1 cellular context compared by ENCODE assay signal in the genomic region with DNA sequence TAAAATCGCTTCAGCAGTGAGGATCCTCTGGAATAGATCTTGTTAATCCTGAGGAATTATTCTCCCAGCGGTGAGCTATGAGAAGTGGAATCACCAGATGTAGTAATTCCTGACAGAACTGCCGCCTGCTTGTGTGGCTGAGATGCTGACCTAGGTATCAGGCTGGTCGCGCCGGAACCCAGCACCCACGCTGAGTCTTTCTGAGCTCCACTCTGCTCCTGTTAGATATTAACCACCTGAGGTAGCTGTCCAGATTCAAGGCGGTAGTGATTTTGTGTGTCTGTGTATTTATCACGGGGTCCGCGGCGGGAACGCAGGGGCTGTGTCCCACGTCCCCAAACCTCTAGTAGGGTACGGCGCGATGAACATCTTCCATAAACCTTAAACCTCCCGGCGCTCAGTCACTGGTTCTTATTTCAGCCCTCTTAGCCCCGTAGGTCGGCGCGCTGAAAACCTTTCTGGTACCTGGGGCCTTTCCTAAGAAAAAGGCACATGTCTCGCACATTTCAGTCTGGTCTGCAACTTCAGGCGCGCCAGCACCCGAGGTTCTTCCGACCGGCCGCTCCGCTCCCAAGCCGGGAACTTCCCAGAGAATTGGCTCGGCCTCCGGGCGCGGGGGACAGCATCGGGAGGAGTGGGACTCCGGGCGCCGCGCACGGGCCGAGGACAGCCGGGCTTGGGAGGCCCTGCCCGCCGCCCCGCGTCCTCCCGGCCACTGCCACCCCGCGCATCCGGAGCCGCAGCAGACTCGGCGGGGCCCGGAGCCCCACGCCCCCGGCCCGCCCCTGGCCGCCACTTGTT.
TF ChIP-seq lines count a peak whose summit lies in the region.

No MANE protein-coding gene starts in this region.

TF ChIP-seq in HepG2, 621 proteins besides CTCF, POLR2A, EP300 and RAD21 (continued from another document and continues in another):
- TF ChIP-seq, protein P1, sequence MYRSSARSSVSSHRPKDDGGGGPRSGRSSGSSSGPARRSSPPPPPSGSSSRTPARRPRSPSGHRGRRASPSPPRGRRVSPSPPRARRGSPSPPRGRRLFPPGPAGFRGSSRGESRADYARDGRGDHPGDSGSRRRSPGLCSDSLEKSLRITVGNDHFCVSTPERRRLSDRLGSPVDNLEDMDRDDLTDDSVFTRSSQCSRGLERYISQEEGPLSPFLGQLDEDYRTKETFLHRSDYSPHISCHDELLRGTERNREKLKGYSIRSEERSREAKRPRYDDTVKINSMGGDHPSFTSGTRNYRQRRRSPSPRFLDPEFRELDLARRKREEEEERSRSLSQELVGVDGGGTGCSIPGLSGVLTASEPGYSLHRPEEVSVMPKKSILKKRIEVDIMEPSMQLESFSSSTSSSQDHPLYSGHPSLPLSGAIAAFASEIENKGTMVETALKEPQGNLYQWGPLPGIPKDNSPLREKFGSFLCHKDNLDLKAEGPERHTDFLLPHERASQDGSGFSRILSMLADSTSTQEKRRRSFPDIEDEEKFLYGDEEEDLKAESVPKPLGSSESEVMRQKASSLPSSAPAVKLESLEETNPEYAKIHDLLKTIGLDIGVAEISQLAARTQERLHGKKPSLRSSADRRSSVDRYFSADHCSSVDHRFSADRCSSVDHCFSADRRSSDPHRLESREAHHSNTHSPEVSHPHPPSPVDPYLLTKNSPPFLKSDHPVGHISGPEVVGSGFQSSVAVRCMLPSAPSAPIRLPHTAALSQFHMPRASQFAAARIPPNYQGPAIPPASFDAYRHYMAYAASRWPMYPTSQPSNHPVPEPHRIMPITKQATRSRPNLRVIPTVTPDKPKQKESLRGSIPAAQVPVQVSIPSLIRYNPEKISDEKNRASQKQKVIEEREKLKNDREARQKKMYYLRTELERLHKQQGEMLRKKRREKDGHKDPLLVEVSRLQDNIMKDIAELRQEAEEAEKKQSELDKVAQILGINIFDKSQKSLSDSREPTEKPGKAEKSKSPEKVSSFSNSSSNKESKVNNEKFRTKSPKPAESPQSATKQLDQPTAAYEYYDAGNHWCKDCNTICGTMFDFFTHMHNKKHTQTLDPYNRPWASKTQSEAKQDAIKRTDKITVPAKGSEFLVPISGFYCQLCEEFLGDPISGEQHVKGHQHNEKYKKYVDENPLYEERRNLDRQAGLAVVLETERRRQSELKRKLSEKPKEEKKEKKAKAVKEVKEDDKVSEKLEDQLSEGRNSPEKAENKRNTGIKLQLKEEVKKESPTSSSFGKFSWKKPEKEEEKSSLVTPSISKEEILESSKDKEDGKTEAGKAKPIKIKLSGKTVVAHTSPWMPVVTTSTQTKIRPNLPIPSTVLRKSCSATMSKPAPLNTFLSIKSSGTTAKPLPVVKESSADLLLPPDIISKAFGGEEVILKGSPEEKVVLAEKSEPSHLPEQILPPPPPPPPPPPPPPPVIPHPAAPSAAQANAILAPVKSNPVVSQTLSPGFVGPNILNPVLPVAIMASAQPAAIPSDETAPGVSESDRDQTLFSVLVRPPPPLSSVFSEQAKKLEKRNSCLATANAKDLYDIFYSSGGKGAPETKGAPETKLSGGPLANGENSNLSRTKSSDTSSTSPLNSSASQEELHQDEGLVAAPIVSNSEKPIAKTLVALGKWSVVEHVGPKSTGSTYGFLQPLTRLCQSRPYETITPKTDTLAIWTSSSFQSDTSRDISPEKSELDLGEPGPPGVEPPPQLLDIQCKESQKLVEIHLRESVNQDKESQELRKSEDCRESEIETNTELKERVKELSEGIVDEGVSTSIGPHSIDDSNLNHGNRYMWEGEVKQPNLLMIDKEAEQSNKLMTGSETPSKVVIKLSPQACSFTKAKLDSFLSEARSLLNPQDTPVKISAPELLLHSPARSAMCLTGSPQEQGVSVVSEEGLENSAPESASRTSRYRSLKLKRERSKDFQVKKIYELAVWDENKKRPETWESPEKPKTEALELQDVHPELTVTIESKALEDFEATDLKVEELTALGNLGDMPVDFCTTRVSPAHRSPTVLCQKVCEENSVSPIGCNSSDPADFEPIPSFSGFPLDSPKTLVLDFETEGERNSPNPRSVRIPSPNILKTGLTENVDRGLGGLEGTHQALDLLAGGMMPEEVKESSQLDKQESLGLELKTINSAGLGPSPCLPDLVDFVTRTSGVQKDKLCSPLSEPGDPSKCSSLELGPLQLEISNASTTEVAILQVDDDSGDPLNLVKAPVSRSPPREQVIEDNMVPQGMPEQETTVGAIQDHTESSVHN (CRISPR knock-in tag; IDR thresholded peaks at IDR 0.05), result no peak; the same call in 1 of the 2 replicates
- TF ChIP-seq HDAC2 (CRISPR knock-in tag; IDR thresholded peaks at IDR 0.05), result 0 out of 2 replicates have a peak, but pooled peaks have one; percentile 32
- TF ChIP-seq ZNF230 (CRISPR knock-in tag; IDR thresholded peaks at IDR 0.05), result peak; percentile 92; the same call in 1 of the 2 replicates
- TF ChIP-seq SYNCRIP (IDR thresholded peaks at IDR 0.05; ENCODE audit: insufficient read depth, low read depth, low read length), result no peak
- TF ChIP-seq CBFB (CRISPR knock-in tag; IDR thresholded peaks at IDR 0.05), result no peak
- peak; percentile 34; the same call in 1 of the 2 replicates for TF ChIP-seq ZNF44 (CRISPR knock-in tag; IDR thresholded peaks at IDR 0.05)
- TF ChIP-seq, protein P2, sequence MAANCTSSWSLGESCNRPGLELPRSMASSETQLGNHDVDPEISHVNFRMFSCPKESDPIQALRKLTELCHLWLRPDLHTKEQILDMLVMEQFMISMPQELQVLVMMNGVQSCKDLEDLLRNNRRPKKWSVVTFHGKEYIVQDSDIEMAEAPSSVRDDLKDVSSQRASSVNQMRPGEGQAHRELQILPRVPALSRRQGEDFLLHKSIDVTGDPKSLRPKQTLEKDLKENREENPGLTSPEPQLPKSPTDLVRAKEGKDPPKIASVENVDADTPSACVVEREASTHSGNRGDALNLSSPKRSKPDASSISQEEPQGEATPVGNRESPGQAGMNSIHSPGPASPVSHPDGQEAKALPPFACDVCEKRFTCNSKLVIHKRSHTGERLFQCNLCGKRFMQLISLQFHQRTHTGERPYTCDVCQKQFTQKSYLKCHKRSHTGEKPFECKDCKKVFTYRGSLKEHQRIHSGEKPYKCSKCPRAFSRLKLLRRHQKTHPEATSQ (CRISPR knock-in tag; IDR thresholded peaks at IDR 0.05; ENCODE audit: borderline replicate concordance), result no peak
- TF ChIP-seq, protein P3, sequence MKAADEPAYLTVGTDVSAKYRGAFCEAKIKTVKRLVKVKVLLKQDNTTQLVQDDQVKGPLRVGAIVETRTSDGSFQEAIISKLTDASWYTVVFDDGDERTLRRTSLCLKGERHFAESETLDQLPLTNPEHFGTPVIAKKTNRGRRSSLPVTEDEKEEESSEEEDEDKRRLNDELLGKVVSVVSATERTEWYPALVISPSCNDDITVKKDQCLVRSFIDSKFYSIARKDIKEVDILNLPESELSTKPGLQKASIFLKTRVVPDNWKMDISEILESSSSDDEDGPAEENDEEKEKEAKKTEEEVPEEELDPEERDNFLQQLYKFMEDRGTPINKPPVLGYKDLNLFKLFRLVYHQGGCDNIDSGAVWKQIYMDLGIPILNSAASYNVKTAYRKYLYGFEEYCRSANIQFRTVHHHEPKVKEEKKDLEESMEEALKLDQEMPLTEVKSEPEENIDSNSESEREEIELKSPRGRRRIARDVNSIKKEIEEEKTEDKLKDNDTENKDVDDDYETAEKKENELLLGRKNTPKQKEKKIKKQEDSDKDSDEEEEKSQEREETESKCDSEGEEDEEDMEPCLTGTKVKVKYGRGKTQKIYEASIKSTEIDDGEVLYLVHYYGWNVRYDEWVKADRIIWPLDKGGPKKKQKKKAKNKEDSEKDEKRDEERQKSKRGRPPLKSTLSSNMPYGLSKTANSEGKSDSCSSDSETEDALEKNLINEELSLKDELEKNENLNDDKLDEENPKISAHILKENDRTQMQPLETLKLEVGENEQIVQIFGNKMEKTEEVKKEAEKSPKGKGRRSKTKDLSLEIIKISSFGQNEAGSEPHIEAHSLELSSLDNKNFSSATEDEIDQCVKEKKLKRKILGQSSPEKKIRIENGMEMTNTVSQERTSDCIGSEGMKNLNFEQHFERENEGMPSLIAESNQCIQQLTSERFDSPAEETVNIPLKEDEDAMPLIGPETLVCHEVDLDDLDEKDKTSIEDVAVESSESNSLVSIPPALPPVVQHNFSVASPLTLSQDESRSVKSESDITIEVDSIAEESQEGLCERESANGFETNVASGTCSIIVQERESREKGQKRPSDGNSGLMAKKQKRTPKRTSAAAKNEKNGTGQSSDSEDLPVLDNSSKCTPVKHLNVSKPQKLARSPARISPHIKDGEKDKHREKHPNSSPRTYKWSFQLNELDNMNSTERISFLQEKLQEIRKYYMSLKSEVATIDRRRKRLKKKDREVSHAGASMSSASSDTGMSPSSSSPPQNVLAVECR (CRISPR knock-in tag; IDR thresholded peaks at IDR 0.05; ENCODE audit: borderline replicate concordance), result peak; percentile 81; the same call in 1 of the 2 replicates
- TF ChIP-seq SMAD1 (CRISPR knock-in tag; IDR thresholded peaks at IDR 0.05; ENCODE audit: borderline replicate concordance, low read depth), result peak; percentile 33; the same call in 1 of the 2 replicates
- no peak for TF ChIP-seq MAFK (conservative IDR thresholded peaks at IDR 0.05 in 1 of 2, IDR thresholded peaks at IDR 0.05 in 1 of 2; ENCODE audit: low read length in 2 of 2)
- TF ChIP-seq ZBTB38 (CRISPR knock-in tag; IDR thresholded peaks at IDR 0.05), result no peak
- TF ChIP-seq ZNF850 (CRISPR knock-in tag; conservative IDR thresholded peaks at IDR 0.05), result peak; percentile 80; the same call in 1 of the 2 replicates
- TF ChIP-seq DNMT1 (CRISPR knock-in tag; IDR thresholded peaks at IDR 0.05), result no peak
- TF ChIP-seq ZNF333 (CRISPR knock-in tag; IDR thresholded peaks at IDR 0.05; ENCODE audit: borderline replicate concordance), result no peak
- TF ChIP-seq HNF4A (CRISPR knock-in tag; IDR thresholded peaks at IDR 0.05), result no peak
- TF ChIP-seq ARNT (IDR thresholded peaks at IDR 0.05), result no peak
- peak; percentile 27 for TF ChIP-seq ZBTB7B (CRISPR knock-in tag; IDR thresholded peaks at IDR 0.05)
- TF ChIP-seq ZNF225 (CRISPR knock-in tag; IDR thresholded peaks at IDR 0.05), result no peak
- no peak for TF ChIP-seq NBN (conservative IDR thresholded peaks at IDR 0.05)
- TF ChIP-seq HIVEP1 (CRISPR knock-in tag; IDR thresholded peaks at IDR 0.05), result no peak
- TF ChIP-seq ZNF614 (CRISPR knock-in tag; IDR thresholded peaks at IDR 0.05; ENCODE audit: borderline replicate concordance), result no peak; the same call in 1 of the 2 replicates
- TF ChIP-seq ZNF432 (CRISPR knock-in tag; IDR thresholded peaks at IDR 0.05; ENCODE audit: borderline replicate concordance), result no peak; the same call in 1 of the 2 replicates
- no peak for TF ChIP-seq ZNF841 (CRISPR knock-in tag; IDR thresholded peaks at IDR 0.05; ENCODE audit: borderline replicate concordance)
- TF ChIP-seq JUNB (CRISPR knock-in tag; IDR thresholded peaks at IDR 0.05; ENCODE audit: borderline replicate concordance), result no peak
- TF ChIP-seq ATF7-NPFF (CRISPR knock-in tag; IDR thresholded peaks at IDR 0.05; ENCODE audit: low read depth), result no peak
- peak; percentile 86; the same call in 1 of the 2 replicates for TF ChIP-seq ZNF274 (CRISPR knock-in tag; IDR thresholded peaks at IDR 0.05)
- peak; percentile 41; the same call in 1 of the 2 replicates for TF ChIP-seq SAFB2 (CRISPR knock-in tag; IDR thresholded peaks at IDR 0.05; ENCODE audit: borderline replicate concordance, low read depth)
- peak; percentile 19; the same call in 1 of the 2 replicates for TF ChIP-seq RARA (CRISPR knock-in tag; IDR thresholded peaks at IDR 0.05)
- no peak for TF ChIP-seq HDAC6 (IDR thresholded peaks at IDR 0.05; ENCODE audit: low read depth, low read length)
- no peak for TF ChIP-seq FLYWCH1 (CRISPR knock-in tag; IDR thresholded peaks at IDR 0.05)
- TF ChIP-seq MTF2 (CRISPR knock-in tag; IDR thresholded peaks at IDR 0.05; ENCODE audit: borderline replicate concordance), result no peak
- TF ChIP-seq AHR (CRISPR knock-in tag; IDR thresholded peaks at IDR 0.05), result no peak
- TF ChIP-seq ZBTB8A (CRISPR knock-in tag; IDR thresholded peaks at IDR 0.05; ENCODE audit: borderline replicate concordance, low read depth), result no peak
- TF ChIP-seq, protein P4, sequence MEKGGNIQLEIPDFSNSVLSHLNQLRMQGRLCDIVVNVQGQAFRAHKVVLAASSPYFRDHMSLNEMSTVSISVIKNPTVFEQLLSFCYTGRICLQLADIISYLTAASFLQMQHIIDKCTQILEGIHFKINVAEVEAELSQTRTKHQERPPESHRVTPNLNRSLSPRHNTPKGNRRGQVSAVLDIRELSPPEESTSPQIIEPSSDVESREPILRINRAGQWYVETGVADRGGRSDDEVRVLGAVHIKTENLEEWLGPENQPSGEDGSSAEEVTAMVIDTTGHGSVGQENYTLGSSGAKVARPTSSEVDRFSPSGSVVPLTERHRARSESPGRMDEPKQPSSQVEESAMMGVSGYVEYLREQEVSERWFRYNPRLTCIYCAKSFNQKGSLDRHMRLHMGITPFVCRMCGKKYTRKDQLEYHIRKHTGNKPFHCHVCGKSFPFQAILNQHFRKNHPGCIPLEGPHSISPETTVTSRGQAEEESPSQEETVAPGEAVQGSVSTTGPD (CRISPR knock-in tag; IDR thresholded peaks at IDR 0.05), result no peak
- TF ChIP-seq TBL1XR1 (IDR thresholded peaks at IDR 0.05; ENCODE audit: borderline replicate concordance, low read length, partially characterized antibody), result no peak
- TF ChIP-seq ZNF549 (CRISPR knock-in tag; IDR thresholded peaks at IDR 0.05), result no peak
- TF ChIP-seq, protein P5, sequence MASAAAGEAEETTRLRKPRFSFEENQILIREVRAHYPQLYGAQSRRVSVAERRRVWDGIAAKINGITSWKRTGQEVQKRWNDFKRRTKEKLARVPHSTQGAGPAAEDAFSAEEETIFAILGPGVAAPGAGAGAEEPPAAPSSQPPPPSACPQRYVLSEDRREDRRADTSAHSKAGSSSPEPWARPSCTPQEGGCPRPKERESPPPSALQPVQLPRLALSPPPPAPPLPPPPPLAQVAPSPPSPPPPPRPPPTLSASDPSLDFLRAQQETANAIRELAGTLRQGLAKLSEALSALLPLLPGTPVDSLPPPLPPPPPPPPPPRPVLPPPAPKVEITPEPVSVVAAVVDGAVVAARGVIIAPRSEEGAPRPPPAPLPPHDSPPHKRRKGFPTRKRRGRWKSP (CRISPR knock-in tag; IDR thresholded peaks at IDR 0.05), result no peak
- no peak for TF ChIP-seq REPIN1 (CRISPR knock-in tag; IDR thresholded peaks at IDR 0.05; ENCODE audit: borderline replicate concordance, low read depth)
- TF ChIP-seq, protein P6, sequence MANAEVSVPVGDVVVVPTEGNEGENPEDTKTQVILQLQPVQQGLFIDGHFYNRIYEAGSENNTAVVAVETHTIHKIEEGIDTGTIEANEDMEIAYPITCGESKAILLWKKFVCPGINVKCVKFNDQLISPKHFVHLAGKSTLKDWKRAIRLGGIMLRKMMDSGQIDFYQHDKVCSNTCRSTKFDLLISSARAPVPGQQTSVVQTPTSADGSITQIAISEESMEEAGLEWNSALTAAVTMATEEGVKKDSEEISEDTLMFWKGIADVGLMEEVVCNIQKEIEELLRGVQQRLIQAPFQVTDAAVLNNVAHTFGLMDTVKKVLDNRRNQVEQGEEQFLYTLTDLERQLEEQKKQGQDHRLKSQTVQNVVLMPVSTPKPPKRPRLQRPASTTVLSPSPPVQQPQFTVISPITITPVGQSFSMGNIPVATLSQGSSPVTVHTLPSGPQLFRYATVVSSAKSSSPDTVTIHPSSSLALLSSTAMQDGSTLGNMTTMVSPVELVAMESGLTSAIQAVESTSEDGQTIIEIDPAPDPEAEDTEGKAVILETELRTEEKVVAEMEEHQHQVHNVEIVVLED (CRISPR knock-in tag; IDR thresholded peaks at IDR 0.05; ENCODE audit: borderline replicate concordance), result peak; percentile 4; the same call in 1 of the 2 replicates
- peak; percentile 47; the same call in 1 of the 2 replicates for TF ChIP-seq RNF2 (conservative IDR thresholded peaks at IDR 0.05; ENCODE audit: low read depth)
- TF ChIP-seq, protein P7, sequence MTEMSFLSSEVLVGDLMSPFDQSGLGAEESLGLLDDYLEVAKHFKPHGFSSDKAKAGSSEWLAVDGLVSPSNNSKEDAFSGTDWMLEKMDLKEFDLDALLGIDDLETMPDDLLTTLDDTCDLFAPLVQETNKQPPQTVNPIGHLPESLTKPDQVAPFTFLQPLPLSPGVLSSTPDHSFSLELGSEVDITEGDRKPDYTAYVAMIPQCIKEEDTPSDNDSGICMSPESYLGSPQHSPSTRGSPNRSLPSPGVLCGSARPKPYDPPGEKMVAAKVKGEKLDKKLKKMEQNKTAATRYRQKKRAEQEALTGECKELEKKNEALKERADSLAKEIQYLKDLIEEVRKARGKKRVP (CRISPR knock-in tag; IDR thresholded peaks at IDR 0.05), result no peak
